In the genomic region with DNA sequence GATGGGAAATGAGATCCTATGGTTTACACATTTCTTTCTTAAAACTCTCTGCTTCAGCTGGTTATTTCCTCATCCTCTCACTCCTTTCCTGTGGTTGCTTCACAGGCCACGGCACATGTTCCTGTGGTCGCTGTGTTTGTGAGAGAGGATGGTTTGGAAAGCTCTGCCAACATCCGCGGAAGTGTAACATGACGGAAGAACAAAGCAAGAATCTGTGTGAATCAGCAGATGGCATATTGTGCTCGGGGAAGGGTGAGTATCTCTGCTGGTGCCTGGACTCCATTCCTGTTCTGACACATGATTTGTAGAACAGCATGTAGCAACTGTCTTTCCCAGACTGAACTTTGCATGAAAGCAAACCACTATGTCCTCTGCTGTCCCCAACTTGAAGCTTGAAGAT, we compare ENCODE assay signal across 8 cellular contexts.
DNase-seq lines count a peak whose midpoint lies in the region; ATAC-seq, FAIRE-seq and TF ChIP-seq lines count a peak whose summit lies in the region.

No MANE protein-coding gene starts in this region.

- H3K4me3 ChIP-seq in A549: no peak overlapping the region
- peak overlapping the region; percentile 28 for H3K4me3 ChIP-seq in SK-N-MC
- no peak overlapping the region for H3K4me3 ChIP-seq in fibroblast of villous mesenchyme (ENCODE audit: low read depth, low read length)

- no peaks in the 10 kb centered on the region for H3K9me3 Mint-ChIP-seq in T-helper 2 cell treated with Interferon-gamma antibody and Interleukin-4, amounts not matched to agents 5 μg/mL and 100 μg/mL, for 36 hours

- no peaks in the 10 kb centered on the region for H3K9me3 ChIP-seq in A549
- H3K9me3 ChIP-seq in SK-N-MC (ENCODE audit: low read depth, low read length): no peaks in the 10 kb centered on the region

- POLR2A ChIA-PET in A549 (lab: Yijun Ruan, JAX): no interaction called here

- H3K4me2 ChIP-seq in A549: peak overlapping the region; percentile 47

- H3K36me3 ChIP-seq in SK-N-MC (ENCODE audit: insufficient read depth, low read length): no peaks in the 10 kb centered on the region

- H3K27ac ChIP-seq in A549: peak overlapping the region in 1 of 2 experiments; percentile 40; a peak in 2 of 6 replicates
- H3K27ac ChIP-seq in SK-N-MC: peak overlapping the region; percentile 12; the same call in 1 of the 2 replicates

- no peak for TF ChIP-seq RAD21 in A549 (conservative IDR thresholded peaks at IDR 0.05 in 1 of 2, IDR thresholded peaks at IDR 0.05 in 1 of 2)

- no peak for TF ChIP-seq POLR2A in A549 (IDR thresholded peaks at IDR 0.05; ENCODE audit: low read length)

- ATAC-seq in A549 (peak; percentile 37 to 73; a peak in 5 of 6 replicates), GM21619 (IDR thresholded peaks at IDR 0.05; ENCODE audit: unreplicated experiment) (peak; percentile 68), GM18861 (IDR thresholded peaks at IDR 0.05; ENCODE audit: unreplicated experiment) (no peak)

- 43% methylated on average over 6 of the region's 6 CpGs for WGBS in A549 (ENCODE audit: missing lambda C conversion rate)

- DNase-seq in A549 (ENCODE audit: low read depth in 1 of 2, low spot score in 1 of 2) (peak; percentile 2 to 13), SK-N-MC (ENCODE audit: low read depth, low spot score) (peak; percentile 28), fibroblast of villous mesenchyme (ENCODE audit: low read depth) (peak; percentile 96), mesenteric fat pad (ENCODE audit: low spot score) (no peak)
- no peak for DNase-seq in activated CD8-positive, alpha-beta memory T cell treated with anti-CD3 and anti-CD28 coated beads, Interleukin-2, amount 50 U/mL, for 4 hours
- no peak for DNase-seq in T-helper 2 cell treated with Interferon-gamma antibody and Interleukin-4, amounts not matched to agents 5 μg/mL and 100 μg/mL, for 36 hours (ENCODE audit: low spot score)

- no peak for FAIRE-seq in A549 (lab: Jason Lieb, UNC)

- TF ChIP-seq CTCF in A549 (IDR thresholded peaks at IDR 0.05) (no peak), fibroblast of villous mesenchyme (IDR thresholded peaks at IDR 0.05; ENCODE audit: insufficient read depth, low read depth, low read length) (no peak)

- TF ChIP-seq EP300 in A549 (IDR thresholded peaks at IDR 0.05): no peak

- no peaks in the 10 kb centered on the region for H3K27me3 Mint-ChIP-seq in T-helper 2 cell treated with Interferon-gamma antibody and Interleukin-4, amounts not matched to agents 5 μg/mL and 100 μg/mL, for 36 hours (ENCODE audit: low read depth)

- CTCF ChIA-PET in A549 (lab: Yijun Ruan, JAX): interaction anchor here (0.8 kb wide), 1 partner anchor 51 kb away, joined by 4 read pairs; no protein-coding TSS in a partner anchor

- no peaks in the 10 kb centered on the region for H3K36me3 Mint-ChIP-seq in T-helper 2 cell treated with Interferon-gamma antibody and Interleukin-4, amounts not matched to agents 5 μg/mL and 100 μg/mL, for 36 hours (ENCODE audit: low read depth)

- H3K27ac Mint-ChIP-seq in T-helper 2 cell treated with Interferon-gamma antibody and Interleukin-4, amounts not matched to agents 5 μg/mL and 100 μg/mL, for 36 hours: no peak overlapping the region

- peaks cover 12% of the 10 kb centered on the region for H3K4me1 ChIP-seq in A549

- no peak overlapping the region for H3K9ac ChIP-seq in SK-N-MC (ENCODE audit: insufficient read length)

- no peak overlapping the region for H3K4me3 Mint-ChIP-seq in T-helper 2 cell treated with Interferon-gamma antibody and Interleukin-4, amounts not matched to agents 5 μg/mL and 100 μg/mL, for 36 hours

- peaks cover 3% of the 10 kb centered on the region for H3K4me1 Mint-ChIP-seq in T-helper 2 cell treated with Interferon-gamma antibody and Interleukin-4, amounts not matched to agents 5 μg/mL and 100 μg/mL, for 36 hours (ENCODE audit: low read depth)

TF ChIP-seq in A549, 52 proteins besides CTCF, POLR2A, EP300 and RAD21:
- no peak for TF ChIP-seq JUNB (IDR thresholded peaks at IDR 0.05)
- TF ChIP-seq CEBPB (IDR thresholded peaks at IDR 0.05): peak in 1 of 2 experiments; percentile 46; a peak in 1 of 4 replicates

Comparison
In these comparisons a context has a peak if more than half of its experiments do, and no peak if none do; other contexts are left out.
1. DNase-seq: peak in A549 (2 of 2), SK-N-MC (single experiment) and fibroblast of villous mesenchyme (single experiment); none in activated CD8-positive, alpha-beta memory T cell treated with anti-CD3 and anti-CD28 coated beads, Interleukin-2, amount 50 U/mL, for 4 hours (single experiment), mesenteric fat pad (single experiment) and T-helper 2 cell treated with Interferon-gamma antibody and Interleukin-4, amounts not matched to agents 5 μg/mL and 100 μg/mL, for 36 hours (single experiment).